1 cellular context compared by ENCODE assay signal in genomic region chr11:33027233-33027632, GRCh38.
TF ChIP-seq lines count a peak whose summit lies in the region.

No MANE protein-coding gene starts in this region.

TF ChIP-seq in SK-N-SH treated with all-trans-retinoic acid at 6 μM for 48 hours, 23 proteins besides CTCF, POLR2A, EP300 and RAD21 (continued from another document):
- TF ChIP-seq TSHZ2 (CRISPR knock-in tag; IDR thresholded peaks at IDR 0.05) (no peak), ZNF70 (CRISPR knock-in tag; IDR thresholded peaks at IDR 0.05) (no peak), ESRRG (CRISPR knock-in tag; IDR thresholded peaks at IDR 0.05) (no peak), PATZ1 (CRISPR knock-in tag; IDR thresholded peaks at IDR 0.05; ENCODE audit: borderline replicate concordance) (no peak), ZNF8 (CRISPR knock-in tag; IDR thresholded peaks at IDR 0.05) (no peak), TCF4 (CRISPR knock-in tag; IDR thresholded peaks at IDR 0.05; ENCODE audit: borderline replicate concordance) (no peak), CSRNP3 (CRISPR knock-in tag; IDR thresholded peaks at IDR 0.05) (no peak), ZC3H10 (CRISPR knock-in tag; IDR thresholded peaks at IDR 0.05) (no peak), ZNF565 (CRISPR knock-in tag; conservative IDR thresholded peaks at IDR 0.05; ENCODE audit: low read depth) (no peak), ZFP30 (CRISPR knock-in tag; IDR thresholded peaks at IDR 0.05) (no peak), SNAI2 (CRISPR knock-in tag; IDR thresholded peaks at IDR 0.05) (no peak), BACH2 (CRISPR knock-in tag; IDR thresholded peaks at IDR 0.05; ENCODE audit: borderline replicate concordance) (no peak), OSR1 (CRISPR knock-in tag; IDR thresholded peaks at IDR 0.05) (no peak)
TF ChIP-seq in SK-N-SH treated with all-trans-retinoic acid at 6 μM for 48 hours: peak in this region for 0.
